9 cellular contexts compared by ENCODE assay signal in the genomic region with DNA sequence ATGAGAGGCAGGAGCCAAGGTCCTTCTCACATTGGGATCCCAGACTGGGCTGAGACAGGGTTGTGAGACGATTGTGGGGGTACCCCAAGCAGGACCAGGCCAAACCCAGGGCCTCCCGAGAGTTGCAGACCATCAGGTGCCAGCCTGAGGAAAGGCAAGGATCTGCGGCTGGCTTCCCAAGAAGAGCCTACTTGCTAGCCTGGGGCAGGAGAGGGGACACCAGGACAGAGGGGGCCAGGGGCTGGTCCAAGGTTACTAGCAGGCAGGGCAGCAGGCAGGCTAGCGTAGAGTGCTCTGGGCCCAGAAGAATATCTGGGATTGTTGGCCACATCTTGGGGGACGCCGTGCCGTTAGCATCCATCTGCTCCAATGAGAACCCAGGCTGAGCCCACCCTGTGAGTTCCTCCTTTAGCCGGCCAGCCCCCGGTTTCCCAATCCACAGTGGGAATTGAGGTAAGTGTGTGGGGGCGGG. TPM values are rescaled to one million over a fixed set of nuclear protein-coding genes. Genes with fewer than 3 reads are reported as not detected.
A peak's percentile ranks its signal among the peaks of the same experiment; 100 is the strongest.
DNase-seq lines count a peak whose midpoint lies in the region; ATAC-seq and TF ChIP-seq lines count a peak whose summit lies in the region.
"Had no signal": no experiment of that assay in that cellular context is flagged by ENCODE, and none has a peak within 500 bp of the region (broad histone marks: within the 10 kb centered on the region; RNA-seq: fewer than 3 reads in every experiment).

No MANE protein-coding gene starts in this region.

- H3K9me3 Mint-ChIP-seq in activated naive CD8-positive, alpha-beta T cell treated with anti-CD3 and anti-CD28 coated beads, Interleukin-2, amount 10 ng/mL, durations not matched to agents 7 days and 5 days, result no peaks in the 10 kb centered on the region
- H3K9me3 Mint-ChIP-seq in immature natural killer cell, result no peaks in the 10 kb centered on the region

- H3K27me3 Mint-ChIP-seq in activated naive CD8-positive, alpha-beta T cell treated with anti-CD3 and anti-CD28 coated beads, Interleukin-2, amount 10 ng/mL, durations not matched to agents 7 days and 5 days, result no peaks in the 10 kb centered on the region
- peaks cover 0 to 6% (median 0%) of the 10 kb centered on the region in 3 donors for H3K27me3 Mint-ChIP-seq in immature natural killer cell (ENCODE audit: low read depth in 3 of 3)

- peak overlapping the region; percentile 97 for H3K4me3 Mint-ChIP-seq in activated naive CD8-positive, alpha-beta T cell treated with anti-CD3 and anti-CD28 coated beads, Interleukin-2, amount 10 ng/mL, durations not matched to agents 7 days and 5 days
- H3K4me3 Mint-ChIP-seq in immature natural killer cell, result peak overlapping the region; percentile 92 to 97 (median 94)

- no peak for ATAC-seq in activated naive CD8-positive, alpha-beta T cell treated with anti-CD3 and anti-CD28 coated beads, Interleukin-2, amount 10 ng/mL, durations not matched to agents 7 days and 5 days (ENCODE audit: low read depth)

- H3K27ac ChIP-seq in stomach smooth muscle (ENCODE audit: low read length), result peak overlapping the region; percentile 62

- H3K9me3 ChIP-seq in stomach smooth muscle (ENCODE audit: control insufficient read depth in 2 of 2, low read length in 2 of 2), result no peaks in the 10 kb centered on the region

- H3K27me3 ChIP-seq in stomach smooth muscle (ENCODE audit: control insufficient read depth in 1 of 2, insufficient read depth in 2 of 2, low read length in 2 of 2), result no peaks in the 10 kb centered on the region

- peak overlapping the region; percentile 69 to 76 for H3K9ac ChIP-seq in stomach smooth muscle (ENCODE audit: low read length in 2 of 2)

- TF ChIP-seq CTCF in GM20000 (IDR thresholded peaks at IDR 0.05; ENCODE audit: extremely low read depth, missing control alignments), result no peak

- H3K4me1 Mint-ChIP-seq in activated naive CD8-positive, alpha-beta T cell treated with anti-CD3 and anti-CD28 coated beads, Interleukin-2, amount 10 ng/mL, durations not matched to agents 7 days and 5 days, result peaks cover 33% of the 10 kb centered on the region
- peaks cover 86 to 89% of the 10 kb centered on the region in 2 donors for H3K4me1 Mint-ChIP-seq in immature natural killer cell

- H3K27ac Mint-ChIP-seq in activated naive CD8-positive, alpha-beta T cell treated with anti-CD3 and anti-CD28 coated beads, Interleukin-2, amount 10 ng/mL, durations not matched to agents 7 days and 5 days, result peak overlapping the region; percentile 100
- peak overlapping the region; percentile 90 to 96 (median 93) for H3K27ac Mint-ChIP-seq in immature natural killer cell

- DNase-seq in DMS79 treated with DMSO at 0.1 percent for 48 hours (lab: John Stamatoyannopoulos, UW) (peak; percentile 1), DMS79 (lab: John Stamatoyannopoulos, UW) (no peak), immature natural killer cell (no peak), T1000 (lab: John Stamatoyannopoulos, UW) (no peak), GM20000 (ENCODE audit: low spot score) (no peak)
- no peak for DNase-seq in activated naive CD8-positive, alpha-beta T cell treated with anti-CD3 and anti-CD28 coated beads, Interleukin-2, amount 10 ng/mL, durations not matched to agents 7 days and 5 days
- DNase-seq in stimulated activated CD4-positive, alpha-beta T cell treated with anti-CD3 and anti-CD28 coated beads, Interleukin-2, amount 100 ng/mL, for 48 hours, result no peak

- H3K36me3 ChIP-seq in stomach smooth muscle (ENCODE audit: control insufficient read depth in 2 of 2, insufficient read depth in 2 of 2, low read length in 2 of 2), result peaks cover 4 to 12% of the 10 kb centered on the region in 2 donors

- POLR2A ChIA-PET in activated naive CD8-positive, alpha-beta T cell treated with anti-CD3 and anti-CD28 coated beads, Interleukin-2, amount 10 ng/mL, durations not matched to agents 7 days and 5 days (lab: Charles Lee), result interaction anchor here (1.0 to 25.9 kb wide), 17 partner anchors 6 to 1372 kb away, joined by 3 to 3572 read pairs (median 15); partner anchors contain the start of genes ACY1, C3orf18, CISH and CYB561D2

- H3K4me3 ChIP-seq in stomach smooth muscle (ENCODE audit: low read length in 2 of 2), result peak overlapping the region; percentile 63 to 85

- peaks cover 76% of the 10 kb centered on the region for H3K36me3 Mint-ChIP-seq in activated naive CD8-positive, alpha-beta T cell treated with anti-CD3 and anti-CD28 coated beads, Interleukin-2, amount 10 ng/mL, durations not matched to agents 7 days and 5 days
- peaks cover 22 to 30% (median 24%) of the 10 kb centered on the region in 3 donors for H3K36me3 Mint-ChIP-seq in immature natural killer cell

- peaks cover 45% of the 10 kb centered on the region for H3K4me1 ChIP-seq in stomach smooth muscle (ENCODE audit: control insufficient read depth, insufficient read depth, low read length)

RNA-seq across cellular contexts. Expression of gene CISH, which starts 0.5 kb away (rescaled TPM):
- total RNA-seq in activated naive CD8-positive, alpha-beta T cell treated with anti-CD3 and anti-CD28 coated beads, Interleukin-2, amount 10 ng/mL, durations not matched to agents 7 days and 5 days, result 100 to 1,000 TPM; 365 to 400 TPM
- 10 to 100 TPM in 1 of 3 donors, 1 to 10 TPM in 2; 4.5 to 23.2 (median 7.3) TPM for polyA plus RNA-seq in immature natural killer cell

RNA-seq across cellular contexts. Expression of gene MAPKAPK3, which starts 5.9 kb away (rescaled TPM):
- total RNA-seq in activated naive CD8-positive, alpha-beta T cell treated with anti-CD3 and anti-CD28 coated beads, Interleukin-2, amount 10 ng/mL, durations not matched to agents 7 days and 5 days, result 100 to 1,000 TPM; 176 to 195 TPM
- 10 to 100 TPM; 57.2 to 92.0 (median 91.2) TPM for polyA plus RNA-seq in immature natural killer cell

RNA-seq across cellular contexts. Expression of gene HEMK1, which starts 41.7 kb away (rescaled TPM):
- 100 to 1,000 TPM in 1 of 2 experiments, 10 to 100 TPM in 1; 97.4 to 102 TPM for total RNA-seq in activated naive CD8-positive, alpha-beta T cell treated with anti-CD3 and anti-CD28 coated beads, Interleukin-2, amount 10 ng/mL, durations not matched to agents 7 days and 5 days
- 10 to 100 TPM; 18.3 to 54.9 (median 29.7) TPM for polyA plus RNA-seq in immature natural killer cell

RNA-seq across cellular contexts. Expression of gene C3orf18, which starts 43.5 kb away (rescaled TPM):
- 10 to 100 TPM; 53.2 to 58.4 TPM for total RNA-seq in activated naive CD8-positive, alpha-beta T cell treated with anti-CD3 and anti-CD28 coated beads, Interleukin-2, amount 10 ng/mL, durations not matched to agents 7 days and 5 days
- polyA plus RNA-seq in immature natural killer cell, result 10 to 100 TPM in 2 of 3 donors, 1 to 10 TPM in 1; 8.8 to 28.8 (median 11.5) TPM
- total RNA-seq: A172 had no signal
